12 cellular contexts compared by ENCODE assay signal in genomic region chr6:69881322-69882151, GRCh38. TPM values are rescaled to one million over a fixed set of nuclear protein-coding genes. Genes with fewer than 3 reads are reported as not detected.
DNase-seq lines count a peak whose midpoint lies in the region; ATAC-seq and TF ChIP-seq lines count a peak whose summit lies in the region.
"Had no signal": no experiment of that assay in that cellular context is flagged by ENCODE, and none has a peak within 500 bp of the region (broad histone marks: within the 10 kb centered on the region; RNA-seq: fewer than 3 reads in every experiment).

No MANE protein-coding gene starts in this region.

- no peak for TF ChIP-seq CTCF in spleen (IDR thresholded peaks at IDR 0.05 in 8 of 11, conservative IDR thresholded peaks at IDR 0.05 in 3 of 11)

- peaks cover 0 to 45% (median 9%) of the 10 kb centered on the region in 6 donors for H3K4me1 ChIP-seq in spleen

- peak overlapping the region in 1 of 8 donors; percentile 29 for H3K4me3 ChIP-seq in spleen

- 37 to 51% (median 40%) methylated on average over 10 of the region's 10 CpGs for whole genome bisulfite sequencing in spleen, 5 donors

- no peaks in the 10 kb centered on the region for H3K9me3 ChIP-seq in spleen

- peak overlapping the region; percentile 54 to 85 (median 74) for H3K27ac ChIP-seq in spleen
- H3K27ac ChIP-seq in substantia nigra (ENCODE audit: low read depth, low read length, poor library complexity, severe bottlenecking): no peak overlapping the region
- H3K27ac ChIP-seq: 22Rv1 had no signal

- intact Hi-C loops in spleen (cut with DNase I; ENCODE audit: low total_unique reads): no loop called here

- DNase-seq in DMS 273 (lab: John Stamatoyannopoulos, UW; ENCODE audit: unreplicated experiment) (peak; percentile 16), DMS 273 treated with DMSO at 0.1 percent for 48 hours (lab: John Stamatoyannopoulos, UW) (no peak), spleen (no peak), NCI-H2227 (lab: John Stamatoyannopoulos, UW; ENCODE audit: unreplicated experiment) (no peak), SW 1271 (lab: John Stamatoyannopoulos, UW) (no peak), substantia nigra (lab: John Stamatoyannopoulos, UW) (no peak)
- DNase-seq: effector CD4-positive, alpha-beta T cell; NCI-H1092 treated with DMSO at 0.1 percent for 48 hours; T-helper 1 cell had no signal

- no peaks in the 10 kb centered on the region for H3K36me3 ChIP-seq in spleen

- TF ChIP-seq POLR2A in spleen (IDR thresholded peaks at IDR 0.05): no peak

- no peaks in the 10 kb centered on the region for H3K27me3 ChIP-seq in spleen (replicated peaks in 1 of 7)

- ATAC-seq in HG02610 (IDR thresholded peaks at IDR 0.05; ENCODE audit: unreplicated experiment) (peak; percentile 84), HG03521 (IDR thresholded peaks at IDR 0.05; ENCODE audit: unreplicated experiment) (peak; percentile 73)

RNA-seq across cellular contexts. Expression of gene COL19A1, which starts 15.2 kb away (rescaled TPM):
- total RNA-seq in spleen: 10 to 100 TPM in 5 of 7 donors, 1 to 10 TPM in 2; 7.9 to 14.5 (median 11.7) TPM
- polyA plus RNA-seq in spleen: 1 to 10 TPM in 1 of 3 donors, under 1 TPM in 2; 0.48 to 1.2 (median 0.64) TPM
